9 cellular contexts compared by ENCODE assay signal in genomic region chr19:4556574-4557185, GRCh38. TPM values are rescaled to one million over a fixed set of nuclear protein-coding genes. Genes with fewer than 3 reads are reported as not detected.
A peak's percentile ranks its signal among the peaks of the same experiment; 100 is the strongest.
DNase-seq lines count a peak whose midpoint lies in the region; ATAC-seq and TF ChIP-seq lines count a peak whose summit lies in the region.
"Had no signal": no experiment of that assay in that cellular context is flagged by ENCODE, and none has a peak within 500 bp of the region (broad histone marks: within the 10 kb centered on the region; RNA-seq: fewer than 3 reads in every experiment).

No MANE protein-coding gene starts in this region.

- H4K20me1 ChIP-seq in MM.1S (ENCODE audit: insufficient read depth, low read length): no peaks in the 10 kb centered on the region

- intact Hi-C loops in heart right ventricle (cut with DNase I): loop anchor here in 6 of 10 donors (5.0 kb wide), 1 partner anchor 81 kb away; the partner anchor contains the start of gene TNFAIP8L1 (in 6 of the 6)

- H2AFZ ChIP-seq in MM.1S (ENCODE audit: low read length): no peak overlapping the region

- no peaks in the 10 kb centered on the region for H3F3A ChIP-seq in MM.1S (ENCODE audit: insufficient read depth, low read length)

- no peaks in the 10 kb centered on the region for H3K9me3 Mint-ChIP-seq in progenitor cell of endocrine pancreas (ENCODE audit: low read depth)

- H3K4me1 ChIP-seq in heart right ventricle (peaks cover 0 to 28% (median 11%) of the 10 kb centered on the region in 9 donors), MM.1S (ENCODE audit: low read length) (no peaks in the 10 kb centered on the region)

- in situ Hi-C loops in GM13976 (cut with MboI; ENCODE audit: low sequenced_read_pairs, unreplicated experiment): no loop called here

- H3K27ac Mint-ChIP-seq in progenitor cell of endocrine pancreas: no peak overlapping the region

- H3K4me2 ChIP-seq in MM.1S (ENCODE audit: low read depth, low read length): no peak overlapping the region

- H3K9me2 ChIP-seq in MM.1S (replicated peaks; ENCODE audit: insufficient read depth, low read length): no peaks in the 10 kb centered on the region

- peaks cover 21% of the 10 kb centered on the region for H3K36me3 Mint-ChIP-seq in progenitor cell of endocrine pancreas (ENCODE audit: insufficient read depth)

- 79 to 88% methylated on average over 28 of the region's 28 CpGs for WGBS in heart right ventricle, 2 donors

- H3K36me3 ChIP-seq in heart right ventricle: peaks cover 0 to 45% (median 0%) of the 10 kb centered on the region in 9 donors
- no peaks in the 10 kb centered on the region for H3K36me3 ChIP-seq in MM.1S (replicated peaks; ENCODE audit: insufficient read depth, low read length)

- no peak overlapping the region for H3K9ac ChIP-seq in MM.1S (ENCODE audit: low read length)

- H3K27me3 ChIP-seq in heart right ventricle: no peaks in the 10 kb centered on the region
- H3K27me3 ChIP-seq in MM.1S (replicated peaks; ENCODE audit: insufficient read depth, low read length): peaks cover 56% of the 10 kb centered on the region

- no peak for TF ChIP-seq CTCF in 22Rv1 (IDR thresholded peaks at IDR 0.05)
- no peak for TF ChIP-seq CTCF in GM13976 (IDR thresholded peaks at IDR 0.05; ENCODE audit: borderline replicate concordance, control extremely low read depth, extremely low read depth, insufficient read depth, missing control alignments)
- no peak for TF ChIP-seq CTCF in heart right ventricle (IDR thresholded peaks at IDR 0.05)
- no peak for TF ChIP-seq CTCF in MM.1S (IDR thresholded peaks at IDR 0.05; ENCODE audit: low read length)
- no peak for TF ChIP-seq CTCF in progenitor cell of endocrine pancreas (IDR thresholded peaks at IDR 0.05; ENCODE audit: unreplicated experiment)

- no peak overlapping the region for H3K4me3 Mint-ChIP-seq in progenitor cell of endocrine pancreas (ENCODE audit: low read depth)

- no peaks in the 10 kb centered on the region for H3K9me3 ChIP-seq in heart right ventricle
- no peaks in the 10 kb centered on the region for H3K9me3 ChIP-seq in MM.1S (replicated peaks; ENCODE audit: insufficient read depth, low read length)

- ATAC-seq in heart right ventricle: peak in 7 of 8 donors; percentile 15 to 66 (median 46)

- H3K27ac ChIP-seq in 22Rv1 (peak overlapping the region; percentile 47), heart right ventricle (no peak overlapping the region), MM.1S (ENCODE audit: low read length) (no peak overlapping the region)

- no peak overlapping the region for H3K4me3 ChIP-seq in heart right ventricle
- H3K4me3 ChIP-seq in MM.1S (ENCODE audit: low read length): no peak overlapping the region

- peak; percentile 67 for DNase-seq in GM13976 (ENCODE audit: low spot score)
- peak; percentile 36 for DNase-seq in RPMI7951 (ENCODE audit: low read depth)
- no peak for DNase-seq in heart right ventricle
- no peak for DNase-seq in MM.1S
- DNase-seq in H4 (ENCODE audit: low spot score): no peak
- no peak for DNase-seq in SIG-M5 treated with dmso at 0.1 percent for 504 hours (lab: John Stamatoyannopoulos, UW; ENCODE audit: unreplicated experiment)
- DNase-seq in progenitor cell of endocrine pancreas (ENCODE audit: low spot score, unreplicated experiment): no peak
- DNase-seq: T-helper 1 cell had no signal

- H3K79me2 ChIP-seq in MM.1S (ENCODE audit: low read length): no peaks in the 10 kb centered on the region

- no peaks in the 10 kb centered on the region for H3K4me1 Mint-ChIP-seq in progenitor cell of endocrine pancreas (ENCODE audit: low read depth)

- no peaks in the 10 kb centered on the region for H3K27me3 Mint-ChIP-seq in progenitor cell of endocrine pancreas

RNA-seq across cellular contexts. Expression of gene SEMA6B, which starts 2.8 kb away (rescaled TPM):
- 1.1 TPM in 2 replicates for total RNA-seq in RPMI7951 (2014; rRNA removed; shearing (Covaris generic))
- total RNA-seq in heart right ventricle: 10 to 100 TPM in 4 of 10 donors, 1 to 10 TPM in 6; 3.4 to 27.9 (median 9.0) TPM
- polyA plus RNA-seq in heart right ventricle: 10 to 100 TPM in 1 of 2 donors, 1 to 10 TPM in 1; 9.1 to 12.8 TPM
- 7.5 and 8.4 TPM in 2 replicates for total RNA-seq in H4 (2014; rRNA removed; shearing (Covaris generic))
- 26.6 and 28.3 TPM in 2 replicates for total RNA-seq in progenitor cell of endocrine pancreas

RNA-seq across cellular contexts. Expression of gene LRG1, which starts 16.8 kb away (rescaled TPM):
- not detected in 2 replicates for total RNA-seq in RPMI7951 (2014; rRNA removed; shearing (Covaris generic))
- total RNA-seq in heart right ventricle (1 to 10 TPM in 1 of 10 donors, under 1 TPM in 9; 0.06 to 1.3 (median 0.31) TPM), progenitor cell of endocrine pancreas (0.34 and 0.51 TPM in 2 replicates)
- under 1 TPM; 0.15 to 0.29 TPM for polyA plus RNA-seq in heart right ventricle
- 0.29 and 0.43 TPM in 2 replicates for total RNA-seq in H4 (2014; rRNA removed; shearing (Covaris generic))

RNA-seq across cellular contexts. Expression of gene PLIN5, which starts 21.7 kb away (rescaled TPM):
- total RNA-seq in RPMI7951 (2014; rRNA removed; shearing (Covaris generic)): not detected in 2 replicates
- total RNA-seq in heart right ventricle (100 to 1,000 TPM in 1 of 10 donors, 10 to 100 TPM in 9; 33.6 to 144 (median 45.7) TPM), progenitor cell of endocrine pancreas (5.7 and 8.1 TPM in 2 replicates)
- polyA plus RNA-seq in heart right ventricle: 100 to 1,000 TPM in 1 of 2 donors, 10 to 100 TPM in 1; 25.7 to 149 TPM
- total RNA-seq in H4 (2014; rRNA removed; shearing (Covaris generic)): 0.25 TPM in 1 of 2 replicates, not detected in the other

RNA-seq across cellular contexts. Expression of gene PLIN4, which starts 38.4 kb away (rescaled TPM):
- total RNA-seq in RPMI7951 (2014; rRNA removed; shearing (Covaris generic)): not detected in 2 replicates
- 100 to 1,000 TPM; 143 to 416 (median 198) TPM for total RNA-seq in heart right ventricle
- 100 to 1,000 TPM in 1 of 2 donors, 10 to 100 TPM in 1; 42.0 to 225 TPM for polyA plus RNA-seq in heart right ventricle
- total RNA-seq in H4 (2014; rRNA removed; shearing (Covaris generic)): 0.75 and 1.4 TPM in 2 replicates
- 0.93 and 1.3 TPM in 2 replicates for total RNA-seq in progenitor cell of endocrine pancreas

Comparison
In these comparisons a context has a peak if more than half of its experiments do, and no peak if none do; other contexts are left out.
1. DNase-seq: peak in GM13976 (single experiment) and RPMI7951 (single experiment); none in heart right ventricle (0 of 2), MM.1S (single experiment), H4 (single experiment), SIG-M5 treated with dmso at 0.1 percent for 504 hours (single experiment) and progenitor cell of endocrine pancreas (single experiment).